Comparison of ENCODE assay signal across 12 cellular contexts in genomic region chr12:47312794-47313426, GRCh38.
DNase-seq lines count a peak whose midpoint lies in the region; ATAC-seq, FAIRE-seq and TF ChIP-seq lines count a peak whose summit lies in the region.
"Had no signal": no experiment of that assay in that cellular context is flagged by ENCODE, and none has a peak within 500 bp of the region (broad histone marks: within the 10 kb centered on the region; RNA-seq: fewer than 3 reads in every experiment).

No MANE protein-coding gene starts in this region.

- H3K27ac ChIP-seq in pancreas = peak overlapping the region in 2 of 4 donors; percentile 19 to 51
- no peak overlapping the region for H3K27ac ChIP-seq in dorsolateral prefrontal cortex
- H3K27ac ChIP-seq: 22Rv1, GM23248 had no signal

- no peaks in the 10 kb centered on the region for H3K36me3 ChIP-seq in pancreas

- intact Hi-C loops in pancreas (cut with DNase I) = loop anchor here in 1 of 3 donors (5.0 kb wide), 1 partner anchor 281 kb away; no protein-coding TSS in a partner anchor
- intact Hi-C loops in dorsolateral prefrontal cortex (cut with DNase I) = no loop called here

- H3K27me3 ChIP-seq in pancreas = no peaks in the 10 kb centered on the region
- H3K27me3 ChIP-seq in dorsolateral prefrontal cortex = no peaks in the 10 kb centered on the region

- DNase-seq in SIG-M5 treated with dmso at 0.1 percent for 504 hours (lab: John Stamatoyannopoulos, UW; ENCODE audit: unreplicated experiment) = peak; percentile 48
- DNase-seq in SIG-M5 (lab: John Stamatoyannopoulos, UW) = no peak
- peak; percentile 4 to 7 for DNase-seq in Kasumi-1 (lab: John Stamatoyannopoulos, UW)
- peak in 2 of 6 donors; percentile 7 to 33 for DNase-seq in pancreas
- no peak for DNase-seq in NCI-H2227 (lab: John Stamatoyannopoulos, UW; ENCODE audit: unreplicated experiment)
- no peak for DNase-seq in activated CD4-positive, alpha-beta T cell treated with anti-CD3 and anti-CD28 coated beads, Interleukin-2, amount 50 U/mL, for 48 hours
- DNase-seq in dorsolateral prefrontal cortex = no peak
- DNase-seq: GM23248; naive thymus-derived CD8-positive, alpha-beta T cell had no signal

- no peak overlapping the region for H3K4me3 ChIP-seq in pancreas
- no peak overlapping the region for H3K4me3 ChIP-seq in dorsolateral prefrontal cortex
- H3K4me3 ChIP-seq: GM23248 had no signal

- TF ChIP-seq CTCF in pancreas (IDR thresholded peaks at IDR 0.05) = no peak
- TF ChIP-seq CTCF in dorsolateral prefrontal cortex (IDR thresholded peaks at IDR 0.05 in 54 of 56, conservative IDR thresholded peaks at IDR 0.05 in 2 of 56; ENCODE audit: low read depth in 1 of 56, partially characterized antibody in 56 of 56) = no peak

- ATAC-seq in HG02763 (IDR thresholded peaks at IDR 0.05; ENCODE audit: unreplicated experiment) (peak; percentile 92), pancreas (peak; percentile 76 to 92 (median 86))
- ATAC-seq: naive thymus-derived CD8-positive, alpha-beta T cell; Panc1 had no signal

- H3K9me3 ChIP-seq in pancreas = no peaks in the 10 kb centered on the region

- H3K4me1 ChIP-seq in pancreas = peaks cover 0 to 21% (median 20%) of the 10 kb centered on the region in 3 donors

- WGBS in pancreas, 2 donors = 8 to 13% methylated on average over 3 of the region's 3 CpGs

- no peak for FAIRE-seq in pancreas (lab: Jason Lieb, UNC)

Comparison
In these comparisons a context has a peak if more than half of its experiments do, and no peak if none do; other contexts are left out.
1. DNase-seq: peak in SIG-M5 treated with dmso at 0.1 percent for 504 hours (single experiment) and Kasumi-1 (2 of 2); none in SIG-M5 (single experiment), NCI-H2227 (single experiment), activated CD4-positive, alpha-beta T cell treated with anti-CD3 and anti-CD28 coated beads, Interleukin-2, amount 50 U/mL, for 48 hours (0 of 2) and dorsolateral prefrontal cortex (0 of 10).